Comparison of ENCODE assay signal across 28 cellular contexts in genomic region chr4:15513545-15513944, GRCh38. TPM values are rescaled to one million over a fixed set of nuclear protein-coding genes. Genes with fewer than 3 reads are reported as not detected.
DNase-seq lines count a peak whose midpoint lies in the region; ATAC-seq and TF ChIP-seq lines count a peak whose summit lies in the region.
"Had no signal": no experiment of that assay in that cellular context is flagged by ENCODE, and none has a peak within 500 bp of the region (broad histone marks: within the 10 kb centered on the region; RNA-seq: fewer than 3 reads in every experiment).

No MANE protein-coding gene starts in this region.

- intact Hi-C loops in MCF 10A (cut with micrococcal nuclease), result no loop called here
- intact Hi-C loops in mammary epithelial cell (cut with micrococcal nuclease), result no loop called here

- BruUV-seq in MCF 10A (replicated peaks; lab: Mats Ljungman, UMichigan) (no TSS peak), mammary epithelial cell (replicated peaks; lab: Mats Ljungman, UMichigan) (no TSS peak)

- H3K36me3 ChIP-seq in mammary epithelial cell (ENCODE audit: insufficient read depth, low read length), result peaks cover 4% of the 10 kb centered on the region
- H3K36me3 ChIP-seq in brain microvascular endothelial cell (replicated peaks), result peaks cover 14% of the 10 kb centered on the region

- 100% methylated on average over 3 of the region's 3 CpGs for WGBS in mammary epithelial cell (ENCODE audit: low coverage, missing lambda C conversion rate)

- H3K4me1 ChIP-seq in mammary epithelial cell (ENCODE audit: insufficient read depth, low read length), result no peaks in the 10 kb centered on the region
- H3K4me1 ChIP-seq: ascending aorta, BE2C, gastrocnemius medialis, parathyroid adenoma, right atrium auricular region had no signal

- H3K36me3 Mint-ChIP-seq in MCF 10A (ENCODE audit: insufficient read depth, unreplicated experiment), result peaks cover 42% of the 10 kb centered on the region
- H3K36me3 Mint-ChIP-seq in activated CD4-positive, alpha-beta T cell treated with anti-CD3 and anti-CD28 coated beads, Interleukin-2, amount 10 ng/mL, durations not matched to agents 7 days and 5 days (ENCODE audit: low read depth), result no peaks in the 10 kb centered on the region

- peak overlapping the region; percentile 25 for H3K27ac Mint-ChIP-seq in MCF 10A (ENCODE audit: low read depth, unreplicated experiment)
- no peak overlapping the region for H3K27ac Mint-ChIP-seq in activated CD4-positive, alpha-beta T cell treated with anti-CD3 and anti-CD28 coated beads, Interleukin-2, amount 10 ng/mL, durations not matched to agents 7 days and 5 days
- H3K27ac Mint-ChIP-seq: activated naive CD8-positive, alpha-beta T cell treated with anti-CD3 and anti-CD28 coated beads, Interleukin-2, amount 10 ng/mL, durations not matched to agents 7 days and 5 days; activated T-cell treated with anti-CD3 and anti-CD28 coated beads, Interleukin-2, amount 50 U/mL, for 24 hours had no signal

- no peaks in the 10 kb centered on the region for H3K27me3 Mint-ChIP-seq in MCF 10A (ENCODE audit: insufficient read depth, unreplicated experiment)
- no peaks in the 10 kb centered on the region for H3K27me3 Mint-ChIP-seq in activated CD4-positive, alpha-beta T cell treated with anti-CD3 and anti-CD28 coated beads, Interleukin-2, amount 10 ng/mL, durations not matched to agents 7 days and 5 days
- H3K27me3 Mint-ChIP-seq: activated naive CD8-positive, alpha-beta T cell treated with anti-CD3 and anti-CD28 coated beads, Interleukin-2, amount 10 ng/mL, durations not matched to agents 7 days and 5 days; activated T-cell treated with anti-CD3 and anti-CD28 coated beads, Interleukin-2, amount 50 U/mL, for 24 hours had no signal

- no peak overlapping the region for H2AFZ ChIP-seq in mammary epithelial cell (ENCODE audit: low read depth, low read length)
- H2AFZ ChIP-seq: parathyroid adenoma had no signal

- H3K27me3 ChIP-seq in mammary epithelial cell (ENCODE audit: insufficient read depth, low read length) (no peaks in the 10 kb centered on the region), brain microvascular endothelial cell (replicated peaks) (no peaks in the 10 kb centered on the region)
- H3K27me3 ChIP-seq: ascending aorta, BE2C, cardiac muscle cell, gastrocnemius medialis, right atrium auricular region had no signal

- H3K27ac ChIP-seq in mammary epithelial cell (ENCODE audit: insufficient read depth, low read depth, low read length) (no peak overlapping the region), brain microvascular endothelial cell (no peak overlapping the region)
- H3K27ac ChIP-seq: ascending aorta, cardiac muscle cell, coronary artery, gastrocnemius medialis, parathyroid adenoma, right atrium auricular region had no signal

- CTCF ChIA-PET in MCF 10A (lab: Yijun Ruan, JAX) (interaction anchor here (0.6 to 2.4 kb wide), 6 partner anchors 10 to 838 kb away, joined by 3 to 7 read pairs (median 3); no protein-coding TSS in a partner anchor), mammary epithelial cell (lab: Charles Lee; ENCODE audit: low non-redundant PET) (no interaction called here)
- CTCF ChIA-PET in activated CD4-positive, alpha-beta T cell treated with anti-CD3 and anti-CD28 coated beads, Interleukin-2, amount 10 ng/mL, durations not matched to agents 7 days and 5 days (lab: Charles Lee), result no interaction called here

- no peaks in the 10 kb centered on the region for H3K9me3 ChIP-seq in mammary epithelial cell (replicated peaks; ENCODE audit: insufficient read depth, low read length)
- H3K9me3 ChIP-seq: ascending aorta, BE2C, gastrocnemius medialis, right atrium auricular region had no signal

- no peak overlapping the region for H3K4me3 Mint-ChIP-seq in MCF 10A (ENCODE audit: unreplicated experiment)
- no peak overlapping the region for H3K4me3 Mint-ChIP-seq in activated CD4-positive, alpha-beta T cell treated with anti-CD3 and anti-CD28 coated beads, Interleukin-2, amount 10 ng/mL, durations not matched to agents 7 days and 5 days
- H3K4me3 Mint-ChIP-seq: activated naive CD8-positive, alpha-beta T cell treated with anti-CD3 and anti-CD28 coated beads, Interleukin-2, amount 10 ng/mL, durations not matched to agents 7 days and 5 days; activated T-cell treated with anti-CD3 and anti-CD28 coated beads, Interleukin-2, amount 50 U/mL, for 24 hours had no signal

- H3K4me1 Mint-ChIP-seq in MCF 10A (ENCODE audit: insufficient read depth, unreplicated experiment), result no peaks in the 10 kb centered on the region
- peaks cover 5% of the 10 kb centered on the region for H3K4me1 Mint-ChIP-seq in activated CD4-positive, alpha-beta T cell treated with anti-CD3 and anti-CD28 coated beads, Interleukin-2, amount 10 ng/mL, durations not matched to agents 7 days and 5 days

- H3K9me3 Mint-ChIP-seq in MCF 10A (ENCODE audit: unreplicated experiment), result no peaks in the 10 kb centered on the region
- peaks cover 5% of the 10 kb centered on the region for H3K9me3 Mint-ChIP-seq in activated CD4-positive, alpha-beta T cell treated with anti-CD3 and anti-CD28 coated beads, Interleukin-2, amount 10 ng/mL, durations not matched to agents 7 days and 5 days

- H3K4me3 ChIP-seq in mammary epithelial cell (replicated peaks in 1 of 3; ENCODE audit: insufficient read depth in 1 of 3, low read depth in 2 of 3, low read length in 3 of 3), result no peak overlapping the region
- H3K4me3 ChIP-seq in brain microvascular endothelial cell (ENCODE audit: low read depth, low read length), result no peak overlapping the region
- H3K4me3 ChIP-seq in foreskin fibroblast (ENCODE audit: low read depth in 1 of 2, low read length in 2 of 2), result no peak overlapping the region
- H3K4me3 ChIP-seq: ascending aorta, cardiac muscle cell, coronary artery, gastrocnemius medialis, right atrium auricular region had no signal

- ATAC-seq in HG03460 (IDR thresholded peaks at IDR 0.05; ENCODE audit: unreplicated experiment), result no peak
- ATAC-seq: gastrocnemius medialis; HCT116; HepG2; left colon; stimulated activated naive CD8-positive, alpha-beta T cell treated with anti-CD3 and anti-CD28 coated beads, Interleukin-15, Interleukin-2, amounts not matched to agents 100 U/mL and 50 U/mL, for 24 hours had no signal

- POLR2A ChIA-PET in MCF 10A (lab: Yijun Ruan, JAX), result no interaction called here
- POLR2A ChIA-PET in activated CD4-positive, alpha-beta T cell treated with anti-CD3 and anti-CD28 coated beads, Interleukin-2, amount 10 ng/mL, durations not matched to agents 7 days and 5 days (lab: Charles Lee), result no interaction called here

- TF ChIP-seq CTCF in MCF 10A (IDR thresholded peaks at IDR 0.05; ENCODE audit: unreplicated experiment), result no peak
- TF ChIP-seq CTCF in mammary epithelial cell (conservative IDR thresholded peaks at IDR 0.05 in 1 of 2, IDR thresholded peaks at IDR 0.05 in 1 of 2; ENCODE audit: extremely low read depth in 1 of 2, insufficient read depth in 1 of 2, low read depth in 1 of 2, low read length in 2 of 2), result no peak
- peak; percentile 7 for TF ChIP-seq CTCF in brain microvascular endothelial cell (IDR thresholded peaks at IDR 0.05; ENCODE audit: low read depth, low read length, missing control alignments)
- TF ChIP-seq CTCF in foreskin fibroblast (IDR thresholded peaks at IDR 0.05; ENCODE audit: low read depth, low read length), result peak; percentile 18

- dilution Hi-C loops in mammary epithelial cell (cut with HindIII; ENCODE audit: low sequenced_read_pairs), result no loop called here

- DNase-seq in MCF 10A (ENCODE audit: unreplicated experiment), result no peak
- DNase-seq in mammary epithelial cell, result no peak
- no peak for DNase-seq in brain microvascular endothelial cell
- DNase-seq in foreskin fibroblast, result peak in 1 of 2 donors; percentile 44
- DNase-seq in middle frontal gyrus (ENCODE audit: extremely low spot score, low spot score), result no peak
- DNase-seq in C1 segment of cervical spinal cord (lab: John Stamatoyannopoulos, UW), result no peak
- no peak for DNase-seq in activated CD4-positive, alpha-beta T cell treated with anti-CD3 and anti-CD28 coated beads, Interleukin-2, amount 10 ng/mL, durations not matched to agents 7 days and 5 days
- DNase-seq: activated CD4-positive, alpha-beta T cell treated with anti-CD3 and anti-CD28 coated beads, Interleukin-2, amount 50 U/mL, for 1 hour; activated effector memory CD4-positive, alpha-beta T cell treated with anti-CD3 and anti-CD28 coated beads, Interleukin-2, amount 50 U/mL, for 16 hours; activated naive CD8-positive, alpha-beta T cell treated with anti-CD3 and anti-CD28 coated beads, Interleukin-2, amount 10 ng/mL, durations not matched to agents 7 days and 5 days; activated T-cell treated with anti-CD3 and anti-CD28 coated beads, Interleukin-2, amount 50 U/mL, for 24 hours; BE2C; DMS53; effector CD8-positive, alpha-beta T cell; gastrocnemius medialis; left colon; NCI-H446 treated with DMSO at 0.1 percent for 48 hours; NCI-H774; stimulated activated CD4-positive, alpha-beta T cell treated with anti-CD3 and anti-CD28 coated beads, Interleukin-1b, Interleukin-23, amount 100 ng/mL, for 48 hours; stimulated activated naive CD8-positive, alpha-beta T cell treated with anti-CD3 and anti-CD28 coated beads, Interleukin-15, Interleukin-2, amounts not matched to agents 100 U/mL and 50 U/mL, for 24 hours had no signal

- in situ Hi-C loops in mammary epithelial cell (cut with MboI; ENCODE audit: low sequenced_read_pairs in 2 of 2), result no loop called here
- in situ Hi-C loops in brain microvascular endothelial cell (cut with HindIII; ENCODE audit: low pct_ligation_motif_present, low sequenced_read_pairs), result no loop called here

- H4K20me1 ChIP-seq in mammary epithelial cell (ENCODE audit: insufficient read depth, low read length), result no peaks in the 10 kb centered on the region

- no peaks in the 10 kb centered on the region for H3K79me2 ChIP-seq in mammary epithelial cell (ENCODE audit: insufficient read depth, low read length)
- H3K79me2 ChIP-seq: parathyroid adenoma had no signal

- H3K9ac ChIP-seq in mammary epithelial cell (ENCODE audit: insufficient read depth, low read length), result no peak overlapping the region
- H3K9ac ChIP-seq: parathyroid adenoma had no signal

- no peak overlapping the region for H3K4me2 ChIP-seq in mammary epithelial cell (ENCODE audit: insufficient read depth, low read depth, low read length)

RNA-seq across cellular contexts. Expression of gene CC2D2A, which starts 43.9 kb away (rescaled TPM):
- 7.7 and 8.6 TPM in 2 replicates for total RNA-seq in MCF 10A (2022)
- total RNA-seq in mammary epithelial cell, result 10 to 100 TPM; 11.3 to 11.7 TPM
- 12.4 TPM for polyA plus RNA-seq in mammary epithelial cell
- polyA minus RNA-seq in mammary epithelial cell, result 7.8 TPM
- not detected for total RNA-seq in activated CD4-positive, alpha-beta T cell treated with anti-CD3 and anti-CD28 coated beads, Interleukin-2, amount 10 ng/mL, durations not matched to agents 7 days and 5 days
- total RNA-seq: activated naive CD8-positive, alpha-beta T cell treated with anti-CD3 and anti-CD28 coated beads, Interleukin-2, amount 10 ng/mL, durations not matched to agents 7 days and 5 days had no signal

Comparison
In these comparisons a context has a peak if more than half of its experiments do, and no peak if none do; other contexts are left out.
1. CTCF ChIP-seq: peak in brain microvascular endothelial cell (single experiment) and foreskin fibroblast (single experiment); none in MCF 10A (single experiment) and mammary epithelial cell (0 of 2).